9 cellular contexts compared by ENCODE assay signal in genomic region chr2:61887684-61888303, GRCh38. TPM values are rescaled to one million over a fixed set of nuclear protein-coding genes. Genes with fewer than 3 reads are reported as not detected.
DNase-seq lines count a peak whose midpoint lies in the region; ATAC-seq, FAIRE-seq and TF ChIP-seq lines count a peak whose summit lies in the region.
"Had no signal": no experiment of that assay in that cellular context is flagged by ENCODE, and none has a peak within 500 bp of the region (broad histone marks: within the 10 kb centered on the region; RNA-seq: fewer than 3 reads in every experiment).

No MANE protein-coding gene starts in this region.

- H2BK12ac ChIP-seq in H9 (ENCODE audit: insufficient read length, low read depth, low read length) = no peak overlapping the region

- no peaks in the 10 kb centered on the region for H3K9me3 ChIP-seq in CD4-positive, CD25-positive, alpha-beta regulatory T cell (ENCODE audit: control insufficient read depth in 2 of 2, low read length in 2 of 2)
- H3K9me3 ChIP-seq in H9 (ENCODE audit: control insufficient read depth, low read depth, low read length) (no peaks in the 10 kb centered on the region), SK-N-MC (ENCODE audit: low read depth, low read length) (no peaks in the 10 kb centered on the region), upper lobe of left lung (no peaks in the 10 kb centered on the region)

- DNase-seq in CD4-positive, CD25-positive, alpha-beta regulatory T cell = peak in 1 of 3 donors; percentile 28
- DNase-seq in H9 (no peak), SK-N-MC (ENCODE audit: low read depth, low spot score) (no peak), dorsolateral prefrontal cortex (no peak), mesothelial cell of epicardium (ENCODE audit: low spot score in 2 of 2, unreplicated experiment in 2 of 2) (no peak), upper lobe of left lung (no peak), GM12891 (ENCODE audit: insufficient read length, low spot score) (no peak), GM13977 (ENCODE audit: low spot score) (no peak)

- H3K27ac Mint-ChIP-seq in CD4-positive, CD25-positive, alpha-beta regulatory T cell = peak overlapping the region; percentile 99 to 100 (median 100)
- H3K27ac Mint-ChIP-seq in H9 = peak overlapping the region; percentile 99 to 100 (median 100)
- peak overlapping the region; percentile 100 for H3K27ac Mint-ChIP-seq in mesothelial cell of epicardium

- peaks cover 26% of the 10 kb centered on the region for H3K36me3 ChIP-seq in CD4-positive, CD25-positive, alpha-beta regulatory T cell (ENCODE audit: control insufficient read depth, insufficient read depth, low read length)
- H3K36me3 ChIP-seq in SK-N-MC (ENCODE audit: insufficient read depth, low read length) = peaks cover 45% of the 10 kb centered on the region
- peaks cover 8 to 31% (median 16%) of the 10 kb centered on the region in 4 donors for H3K36me3 ChIP-seq in upper lobe of left lung

- peak overlapping the region; percentile 63 for H4K8ac ChIP-seq in H9 (replicated peaks; ENCODE audit: insufficient read length, low read depth, low read length)

- H2BK15ac ChIP-seq in H9 (ENCODE audit: low read depth, low read length) = no peak overlapping the region

- peak overlapping the region; percentile 95 for H4K5ac ChIP-seq in H9 (ENCODE audit: insufficient read length, low read depth, low read length)

- H3K18ac ChIP-seq in H9 (ENCODE audit: insufficient read length, low read depth, low read length) = peak overlapping the region; percentile 93

- H3K27me3 ChIP-seq in CD4-positive, CD25-positive, alpha-beta regulatory T cell (ENCODE audit: control insufficient read depth, insufficient read depth, low read length) = no peaks in the 10 kb centered on the region
- H3K27me3 ChIP-seq in H9 (ENCODE audit: insufficient read depth, low read length) (no peaks in the 10 kb centered on the region), dorsolateral prefrontal cortex (no peaks in the 10 kb centered on the region), upper lobe of left lung (no peaks in the 10 kb centered on the region)

- no peak overlapping the region for H2AK5ac ChIP-seq in H9 (ENCODE audit: insufficient read length, low read length)

- H2BK5ac ChIP-seq in H9 (ENCODE audit: insufficient read length, low read length) = peak overlapping the region; percentile 60

- H3K79me2 ChIP-seq in H9 (ENCODE audit: insufficient read depth, low read length) = peaks cover 27% of the 10 kb centered on the region

- peak overlapping the region; percentile 94 for H3K4ac ChIP-seq in H9 (ENCODE audit: low read depth, low read length)

- peaks cover 6% of the 10 kb centered on the region for H3K23me2 ChIP-seq in H9 (ENCODE audit: insufficient read length, low read depth, low read length, poor library complexity, severe bottlenecking)

- peaks cover 3% of the 10 kb centered on the region for H3K79me1 ChIP-seq in H9 (ENCODE audit: insufficient read depth, low read depth, low read length, poor library complexity, severe bottlenecking)

- H3K4me1 Mint-ChIP-seq in CD4-positive, CD25-positive, alpha-beta regulatory T cell = peaks cover 18 to 33% (median 29%) of the 10 kb centered on the region in 4 donors
- peaks cover 13 to 19% of the 10 kb centered on the region in 2 experiments for H3K4me1 Mint-ChIP-seq in H9
- peaks cover 19% of the 10 kb centered on the region for H3K4me1 Mint-ChIP-seq in mesothelial cell of epicardium

- no peak for FAIRE-seq in GM12891 (lab: Jason Lieb, UNC)
- FAIRE-seq: TTC549 had no signal

- peak overlapping the region; percentile 95 for H3K27ac ChIP-seq in CD4-positive, CD25-positive, alpha-beta regulatory T cell (ENCODE audit: insufficient read depth, low read length, poor library complexity, severe bottlenecking)
- peak overlapping the region; percentile 63 for H3K27ac ChIP-seq in H9 (ENCODE audit: insufficient read length, low read depth, low read length)
- H3K27ac ChIP-seq in SK-N-MC = peak overlapping the region; percentile 89
- peak overlapping the region; percentile 92 to 100 (median 99) for H3K27ac ChIP-seq in dorsolateral prefrontal cortex
- peak overlapping the region; percentile 94 to 97 (median 94) for H3K27ac ChIP-seq in upper lobe of left lung

- peak overlapping the region; percentile 86 for H4K91ac ChIP-seq in H9 (ENCODE audit: insufficient read length, low read depth, low read length)

- no peak overlapping the region for H2BK20ac ChIP-seq in H9 (ENCODE audit: low read depth, low read length, poor library complexity, severe bottlenecking)

- no peaks in the 10 kb centered on the region for H3K36me3 Mint-ChIP-seq in CD4-positive, CD25-positive, alpha-beta regulatory T cell
- peaks cover 32 to 50% (median 48%) of the 10 kb centered on the region in 3 experiments for H3K36me3 Mint-ChIP-seq in H9 (ENCODE audit: insufficient read depth in 1 of 3, low read depth in 3 of 3)
- peaks cover 3% of the 10 kb centered on the region for H3K36me3 Mint-ChIP-seq in mesothelial cell of epicardium

- H3K9me3 Mint-ChIP-seq in CD4-positive, CD25-positive, alpha-beta regulatory T cell = no peaks in the 10 kb centered on the region
- H3K9me3 Mint-ChIP-seq in H9 (no peaks in the 10 kb centered on the region), mesothelial cell of epicardium (no peaks in the 10 kb centered on the region)

- H3K4me1 ChIP-seq in CD4-positive, CD25-positive, alpha-beta regulatory T cell (ENCODE audit: control insufficient read depth, insufficient read depth, low read length, poor library complexity, severe bottlenecking) = peaks cover 26% of the 10 kb centered on the region
- no peaks in the 10 kb centered on the region; the same call in 1 of the 2 replicates for H3K4me1 ChIP-seq in H9 (ENCODE audit: insufficient read depth, low read length)
- peaks cover 20 to 29% (median 21%) of the 10 kb centered on the region in 4 donors for H3K4me1 ChIP-seq in upper lobe of left lung

- H4K20me1 ChIP-seq in H9 (ENCODE audit: control insufficient read depth, insufficient read depth, insufficient read length) = no peaks in the 10 kb centered on the region

- peak overlapping the region; percentile 95 for H3K4me2 ChIP-seq in H9 (ENCODE audit: insufficient read depth, insufficient read length, low read length)

- intact Hi-C loops in dorsolateral prefrontal cortex (cut with DNase I) = loop anchor here (2.0 to 10.0 kb wide), 5 partner anchors 33 to 743 kb away; partner anchors contain the start of genes FAM161A (in 2 of the 2) and USP34 (in 1 of the 2)

- H2BK120ac ChIP-seq in H9 (ENCODE audit: low read depth, low read length, poor library complexity, severe bottlenecking) = peak overlapping the region; percentile 95

- TF ChIP-seq POLR2A in upper lobe of left lung (IDR thresholded peaks at IDR 0.05) (no peak), GM12891 (IDR thresholded peaks at IDR 0.05; ENCODE audit: low read depth, low read length) (no peak)

- H3K27me3 Mint-ChIP-seq in CD4-positive, CD25-positive, alpha-beta regulatory T cell = peaks cover 7% of the 10 kb centered on the region
- H3K27me3 Mint-ChIP-seq in H9 (ENCODE audit: low read depth) (no peaks in the 10 kb centered on the region), mesothelial cell of epicardium (ENCODE audit: low read depth) (no peaks in the 10 kb centered on the region)

- H3K4me3 Mint-ChIP-seq in CD4-positive, CD25-positive, alpha-beta regulatory T cell = peak overlapping the region; percentile 96 to 100 (median 100)
- peak overlapping the region; percentile 99 to 100 for H3K4me3 Mint-ChIP-seq in H9
- peak overlapping the region; percentile 98 for H3K4me3 Mint-ChIP-seq in mesothelial cell of epicardium

- peak overlapping the region; percentile 100 for H3K9ac ChIP-seq in H9 (ENCODE audit: extremely low read depth, insufficient read length, low read length)
- peak overlapping the region; percentile 100 for H3K9ac ChIP-seq in SK-N-MC (ENCODE audit: insufficient read length)

- H3K14ac ChIP-seq in H9 (ENCODE audit: insufficient read depth, low read length) = peak overlapping the region; percentile 95

- H3K23ac ChIP-seq in H9 (ENCODE audit: insufficient read length, low read depth, low read length) = no peak overlapping the region

- no peak for TF ChIP-seq EP300 in upper lobe of left lung (IDR thresholded peaks at IDR 0.05)

- WGBS in H9 (ENCODE audit: extremely low coverage, insufficient read length, low lambda C conversion rate) = no CpG with 5 or more reads among the region's 20 CpGs
- 0 to 1% methylated on average over 20 of the region's 20 CpGs for WGBS in upper lobe of left lung, 2 donors

- H3T11ph ChIP-seq in H9 (ENCODE audit: low read length) = peak overlapping the region; percentile 63

- peak overlapping the region; percentile 97 for H3K4me3 ChIP-seq in CD4-positive, CD25-positive, alpha-beta regulatory T cell (ENCODE audit: low read depth, low read length)
- H3K4me3 ChIP-seq in SK-N-MC = peak overlapping the region; percentile 98
- H3K4me3 ChIP-seq in dorsolateral prefrontal cortex = peak overlapping the region; percentile 65 to 98 (median 89)
- H3K4me3 ChIP-seq in upper lobe of left lung = peak overlapping the region; percentile 57 to 77 (median 73)

- H3K56ac ChIP-seq in H9 (ENCODE audit: insufficient read length, low read depth, low read length) = no peak overlapping the region

- TF ChIP-seq CTCF in H9 (conservative IDR thresholded peaks at IDR 0.05) = no peak
- TF ChIP-seq CTCF in dorsolateral prefrontal cortex (IDR thresholded peaks at IDR 0.05 in 54 of 56, conservative IDR thresholded peaks at IDR 0.05 in 2 of 56; ENCODE audit: low read depth in 1 of 56, partially characterized antibody in 56 of 56) = no peak
- no peak for TF ChIP-seq CTCF in mesothelial cell of epicardium (IDR thresholded peaks at IDR 0.05; ENCODE audit: unreplicated experiment)
- TF ChIP-seq CTCF in upper lobe of left lung (IDR thresholded peaks at IDR 0.05) = no peak
- TF ChIP-seq CTCF in GM13977 (IDR thresholded peaks at IDR 0.05; ENCODE audit: extremely low read depth, insufficient read depth, missing control alignments) = no peak

- H2AFZ ChIP-seq in H9 (ENCODE audit: low read length) = no peak overlapping the region

- ATAC-seq in CD4-positive, CD25-positive, alpha-beta regulatory T cell (ENCODE audit: low read depth in 2 of 2) = peak in 1 of 2 donors; percentile 9
- peak; percentile 20 to 29 for ATAC-seq in upper lobe of left lung (ENCODE audit: low FRiP score in 2 of 2)

- in situ Hi-C loops in GM13977 (cut with MboI; ENCODE audit: low pct_unique_long_range_greater_than_20kb, low sequenced_read_pairs, unreplicated experiment) = no loop called here

RNA-seq across cellular contexts. Expression of gene CCT4, which starts 0.7 kb away (rescaled TPM):
- 104 TPM for total RNA-seq in CD4-positive, CD25-positive, alpha-beta regulatory T cell
- 100 to 1,000 TPM; 127 to 151 (median 132) TPM for polyA plus RNA-seq in CD4-positive, CD25-positive, alpha-beta regulatory T cell
- total RNA-seq in H9 (2021) (351 and 360 TPM in 2 replicates), dorsolateral prefrontal cortex (100 to 1,000 TPM in 72 of 120 experiments, 10 to 100 TPM in 48; 56.8 to 160 (median 105) TPM), mesothelial cell of epicardium (153 to 162 TPM (median 161 TPM) in 3 replicates), upper lobe of left lung (10 to 100 TPM; 27.0 to 92.7 (median 66.8) TPM)
- 142 TPM for polyA plus RNA-seq in GM12891 (2012; ENCODE audit: low read depth, missing spikeins)

RNA-seq across cellular contexts. Expression of gene COMMD1, which starts 17.7 kb away (rescaled TPM):
- total RNA-seq in CD4-positive, CD25-positive, alpha-beta regulatory T cell = 21.4 TPM
- 10 to 100 TPM; 44.0 to 79.2 (median 62.4) TPM for polyA plus RNA-seq in CD4-positive, CD25-positive, alpha-beta regulatory T cell
- total RNA-seq in H9 (2021) (31.5 and 34.6 TPM in 2 replicates), dorsolateral prefrontal cortex (10 to 100 TPM; 29.8 to 52.8 (median 41.1) TPM), mesothelial cell of epicardium (36.1 to 40.3 TPM (median 37.9 TPM) in 3 replicates), upper lobe of left lung (10 to 100 TPM; 27.0 to 59.7 (median 35.6) TPM)
- 94.9 TPM for polyA plus RNA-seq in GM12891 (2012; ENCODE audit: low read depth, missing spikeins)

RNA-seq across cellular contexts. Expression of gene FAM161A, which starts 33.9 kb away (rescaled TPM):
- 2.2 TPM for total RNA-seq in CD4-positive, CD25-positive, alpha-beta regulatory T cell
- 1 to 10 TPM in 3 of 4 donors, under 1 TPM in 1; 0.74 to 2.2 (median 1.8) TPM for polyA plus RNA-seq in CD4-positive, CD25-positive, alpha-beta regulatory T cell
- total RNA-seq in H9 (2021) = 13.3 and 15.8 TPM in 2 replicates
- total RNA-seq in dorsolateral prefrontal cortex = 10 to 100 TPM in 110 of 120 experiments, 1 to 10 TPM in 10; 7.6 to 19.3 (median 13.3) TPM
- total RNA-seq in mesothelial cell of epicardium = 9.3 to 10.8 TPM (median 9.5 TPM) in 3 replicates
- 1 to 10 TPM; 1.7 to 7.2 (median 2.7) TPM for total RNA-seq in upper lobe of left lung
- polyA plus RNA-seq in GM12891 (2012; ENCODE audit: low read depth, missing spikeins) = 3.2 TPM
